Comparison of ENCODE assay signal across 8 cellular contexts in the genomic region with DNA sequence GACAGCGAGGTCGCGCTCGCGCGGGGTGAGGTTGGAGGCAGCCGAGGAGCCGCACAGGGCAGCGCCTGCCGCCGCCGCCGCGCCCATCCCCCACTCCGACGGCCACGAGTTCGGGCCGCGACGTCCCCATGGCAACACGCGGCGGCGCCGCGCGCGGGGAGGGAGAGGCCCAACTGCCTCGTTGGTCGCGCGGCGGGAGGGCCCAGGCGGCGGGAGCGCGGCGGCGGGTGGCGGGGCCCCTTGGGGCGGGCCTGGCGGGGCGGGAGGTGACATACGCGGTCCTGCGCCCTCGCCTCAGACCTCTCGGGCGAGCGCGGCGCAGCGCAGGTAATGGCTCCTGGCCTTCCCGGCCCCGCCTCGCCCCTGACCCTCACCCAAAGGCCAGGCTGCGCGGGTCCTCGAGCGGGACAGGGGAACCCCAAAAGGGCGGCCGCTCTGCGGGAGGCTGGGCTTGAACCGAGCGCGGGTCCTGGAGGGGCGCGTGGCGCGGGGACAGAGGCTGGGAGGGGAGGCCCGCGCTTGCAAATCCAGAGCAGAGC. TPM values are rescaled to one million over a fixed set of nuclear protein-coding genes. Genes with fewer than 3 reads are reported as not detected.
DNase-seq lines count a peak whose midpoint lies in the region; ATAC-seq, FAIRE-seq and TF ChIP-seq lines count a peak whose summit lies in the region.

A gene with protein sequence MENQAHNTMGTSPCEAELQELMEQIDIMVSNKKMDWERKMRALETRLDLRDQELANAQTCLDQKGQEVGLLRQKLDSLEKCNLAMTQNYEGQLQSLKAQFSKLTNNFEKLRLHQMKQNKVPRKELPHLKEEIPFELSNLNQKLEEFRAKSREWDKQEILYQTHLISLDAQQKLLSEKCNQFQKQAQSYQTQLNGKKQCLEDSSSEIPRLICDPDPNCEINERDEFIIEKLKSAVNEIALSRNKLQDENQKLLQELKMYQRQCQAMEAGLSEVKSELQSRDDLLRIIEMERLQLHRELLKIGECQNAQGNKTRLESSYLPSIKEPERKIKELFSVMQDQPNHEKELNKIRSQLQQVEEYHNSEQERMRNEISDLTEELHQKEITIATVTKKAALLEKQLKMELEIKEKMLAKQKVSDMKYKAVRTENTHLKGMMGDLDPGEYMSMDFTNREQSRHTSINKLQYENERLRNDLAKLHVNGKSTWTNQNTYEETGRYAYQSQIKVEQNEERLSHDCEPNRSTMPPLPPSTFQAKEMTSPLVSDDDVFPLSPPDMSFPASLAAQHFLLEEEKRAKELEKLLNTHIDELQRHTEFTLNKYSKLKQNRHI (plus strand): TSS at position 297 of the 539 bp plus-strand sequence. CDS start 1,518 bp downstream, outside the sequence.

- H3K4me3 Mint-ChIP-seq in activated CD8-positive, alpha-beta T cell treated with anti-CD3 and anti-CD28 coated beads, Interleukin-2, amount 10 ng/mL, durations not matched to agents 7 days and 5 days = peak within 1 kb of the TSS; percentile 36

- peaks cover 30% of the 10 kb centered on the region for H3K27me3 Mint-ChIP-seq in activated CD8-positive, alpha-beta T cell treated with anti-CD3 and anti-CD28 coated beads, Interleukin-2, amount 10 ng/mL, durations not matched to agents 7 days and 5 days (ENCODE audit: low read depth)

- TF ChIP-seq CTCF in D721Med (IDR thresholded peaks at IDR 0.05; ENCODE audit: insufficient read depth, missing control alignments) = no peak

- POLR2A ChIA-PET in activated CD8-positive, alpha-beta T cell treated with anti-CD3 and anti-CD28 coated beads, Interleukin-2, amount 10 ng/mL, durations not matched to agents 7 days and 5 days (lab: Charles Lee) = no interaction called here

- no peak for FAIRE-seq in D721Med (lab: Jason Lieb, UNC)

- H3K4me1 Mint-ChIP-seq in activated CD8-positive, alpha-beta T cell treated with anti-CD3 and anti-CD28 coated beads, Interleukin-2, amount 10 ng/mL, durations not matched to agents 7 days and 5 days (ENCODE audit: low read depth) = peaks cover 7% of the 10 kb centered on the region

- H3K27ac Mint-ChIP-seq in activated CD8-positive, alpha-beta T cell treated with anti-CD3 and anti-CD28 coated beads, Interleukin-2, amount 10 ng/mL, durations not matched to agents 7 days and 5 days = no peak within 1 kb of the TSS

- intact Hi-C loops in head of caudate nucleus (cut with DNase I) = no loop called here

- DNase-seq in D721Med (ENCODE audit: insufficient read length, low spot score) (peak; percentile 20), head of caudate nucleus (peak in 24 of 42 donors; percentile 4 to 51 (median 22)), pons (ENCODE audit: low spot score) (peak; percentile 10), ACHN (no peak), NCI-H2171 treated with DMSO at 0.1 percent for 48 hours (lab: John Stamatoyannopoulos, UW) (no peak)
- peak; percentile 26 for DNase-seq in activated CD8-positive, alpha-beta T cell treated with anti-CD3 and anti-CD28 coated beads, Interleukin-2, amount 10 ng/mL, durations not matched to agents 7 days and 5 days

- H3K9me3 Mint-ChIP-seq in activated CD8-positive, alpha-beta T cell treated with anti-CD3 and anti-CD28 coated beads, Interleukin-2, amount 10 ng/mL, durations not matched to agents 7 days and 5 days (ENCODE audit: insufficient read depth) = no peaks in the 10 kb centered on the region

- H3K36me3 Mint-ChIP-seq in activated CD8-positive, alpha-beta T cell treated with anti-CD3 and anti-CD28 coated beads, Interleukin-2, amount 10 ng/mL, durations not matched to agents 7 days and 5 days (ENCODE audit: low read depth) = no peaks in the 10 kb centered on the region

- CTCF ChIA-PET in activated CD8-positive, alpha-beta T cell treated with anti-CD3 and anti-CD28 coated beads, Interleukin-2, amount 10 ng/mL, durations not matched to agents 7 days and 5 days (lab: Charles Lee) = interaction anchor here (0.6 kb wide), 1 partner anchor 118 kb away, joined by 3 read pairs; no protein-coding TSS in a partner anchor

- ATAC-seq in HG03159 (IDR thresholded peaks at IDR 0.05; ENCODE audit: unreplicated experiment) (peak; percentile 53), GM21717 (IDR thresholded peaks at IDR 0.05; ENCODE audit: unreplicated experiment) (no peak)
- peak; percentile 76 for ATAC-seq in activated CD8-positive, alpha-beta T cell treated with anti-CD3 and anti-CD28 coated beads, Interleukin-2, amount 10 ng/mL, durations not matched to agents 7 days and 5 days

- in situ Hi-C loops in ACHN (cut with HindIII; ENCODE audit: low pct_ligation_motif_present, low pct_unique_long_range_greater_than_20kb, low sequenced_read_pairs) = no loop called here

RNA-seq across cellular contexts. Expression of the gene that starts here (rescaled TPM):
- not detected for total RNA-seq in activated CD8-positive, alpha-beta T cell treated with anti-CD3 and anti-CD28 coated beads, Interleukin-2, amount 10 ng/mL, durations not matched to agents 7 days and 5 days

Comparison
In these comparisons a context has a peak if more than half of its experiments do, and no peak if none do; other contexts are left out.
1. Peak in DNase-seq and ATAC-seq in activated CD8-positive, alpha-beta T cell treated with anti-CD3 and anti-CD28 coated beads, Interleukin-2, amount 10 ng/mL, durations not matched to agents 7 days and 5 days; RNA of the gene not detected or under 1 TPM.
2. DNase-seq: peak in D721Med (single experiment), head of caudate nucleus (24 of 42) and pons (single experiment); none in ACHN (single experiment) and NCI-H2171 treated with DMSO at 0.1 percent for 48 hours (single experiment).